2 cellular contexts compared by ENCODE assay signal in genomic region chr10:63492788-63493403, GRCh38.
TF ChIP-seq lines count a peak whose summit lies in the region.

No MANE protein-coding gene starts in this region.

TF ChIP-seq in A549, 52 proteins besides CTCF, POLR2A, EP300 and RAD21:
- TF ChIP-seq SREBF2 (IDR thresholded peaks at IDR 0.05) (no peak), RFX5 (IDR thresholded peaks at IDR 0.05) (no peak), CBX8 (IDR thresholded peaks at IDR 0.05) (no peak), JUNB (IDR thresholded peaks at IDR 0.05) (no peak), CEBPB (IDR thresholded peaks at IDR 0.05) (no peak), FOSL2 (IDR thresholded peaks at IDR 0.05) (no peak), FOSL2 (CRISPR knock-in tag; IDR thresholded peaks at IDR 0.05) (no peak), ESRRA (IDR thresholded peaks at IDR 0.05; ENCODE audit: borderline replicate concordance, low read length) (no peak), RARB (CRISPR knock-in tag; IDR thresholded peaks at IDR 0.05) (no peak), HMGXB4 (CRISPR knock-in tag; IDR thresholded peaks at IDR 0.05; ENCODE audit: borderline replicate concordance) (no peak), ZC3H11A (IDR thresholded peaks at IDR 0.05) (no peak), POLR2AphosphoS2 (conservative IDR thresholded peaks at IDR 0.05; ENCODE audit: low read length) (no peak), KDM5A (IDR thresholded peaks at IDR 0.05) (no peak), HOXA7 (CRISPR knock-in tag; IDR thresholded peaks at IDR 0.05) (no peak)

TF ChIP-seq in IMR-90, 13 proteins besides CTCF, POLR2A, EP300 and RAD21:
- TF ChIP-seq FOS (IDR thresholded peaks at IDR 0.05; ENCODE audit: low read depth, low read length): no peak
- TF ChIP-seq MAZ (IDR thresholded peaks at IDR 0.05; ENCODE audit: borderline replicate concordance, low read depth, low read length): no peak
- TF ChIP-seq CEBPB (IDR thresholded peaks at IDR 0.05; ENCODE audit: low read depth, low read length): no peak
- no peak for TF ChIP-seq RCOR1 (IDR thresholded peaks at IDR 0.05; ENCODE audit: insufficient replicate concordance, low read length)
- no peak for TF ChIP-seq NFE2L2 (IDR thresholded peaks at IDR 0.05; ENCODE audit: low read depth, low read length)
- TF ChIP-seq BHLHE40 (IDR thresholded peaks at IDR 0.05; ENCODE audit: low read depth, low read length): no peak
